Comparison of ENCODE assay signal across 15 cellular contexts in the genomic region with DNA sequence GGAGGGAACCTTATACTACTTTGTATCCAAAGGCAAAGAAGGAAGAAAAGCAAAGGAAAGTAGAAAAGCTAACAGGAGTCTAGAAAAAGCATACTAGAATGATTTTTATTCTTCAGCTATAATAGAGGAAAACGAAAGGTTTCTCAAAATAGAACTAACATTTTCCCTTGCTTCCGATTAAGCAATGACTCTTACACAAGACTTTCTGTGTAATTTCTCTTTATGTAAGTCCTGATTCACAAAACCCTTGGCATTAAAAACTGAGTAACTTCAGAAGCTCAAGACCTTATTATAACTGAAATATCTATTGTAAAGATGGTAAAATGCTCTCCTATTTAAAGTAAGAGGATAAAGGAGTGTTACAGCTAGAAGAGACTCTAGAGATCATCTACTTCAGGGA.
DNase-seq lines count a peak whose midpoint lies in the region; TF ChIP-seq lines count a peak whose summit lies in the region.
"Had no signal": no experiment of that assay in that cellular context is flagged by ENCODE, and none has a peak within 500 bp of the region (broad histone marks: within the 10 kb centered on the region; RNA-seq: fewer than 3 reads in every experiment).

No MANE protein-coding gene starts in this region.

- H3K4me2 ChIP-seq in parathyroid adenoma (ENCODE audit: low read length): no peak overlapping the region

- H3K27me3 ChIP-seq in parathyroid adenoma (ENCODE audit: control insufficient read depth, insufficient read depth, low read length): no peaks in the 10 kb centered on the region
- H3K27me3 ChIP-seq: testis had no signal

- peak overlapping the region; percentile 53 for H3K27ac ChIP-seq in parathyroid adenoma
- H3K27ac ChIP-seq: testis had no signal

- H3K9ac ChIP-seq in parathyroid adenoma: no peak overlapping the region

- CTCF ChIA-PET in HEK293T (lab: Yijun Ruan, JAX): no interaction called here

- POLR2A ChIA-PET in HEK293T (lab: Yijun Ruan, JAX): no interaction called here

- no peaks in the 10 kb centered on the region for H3K79me2 ChIP-seq in parathyroid adenoma

- H3K9me3 ChIP-seq in parathyroid adenoma (ENCODE audit: control insufficient read depth, low read length): no peaks in the 10 kb centered on the region
- H3K9me3 ChIP-seq: testis had no signal

- DNase-seq in AG08396 (ENCODE audit: low spot score): peak; percentile 17
- DNase-seq in NB4 (ENCODE audit: low read depth): peak; percentile 69
- peak; percentile 84 for DNase-seq in fibroblast of gingiva (ENCODE audit: low read depth)
- DNase-seq in amygdala (lab: John Stamatoyannopoulos, UW): no peak
- DNase-seq in NCI-H510A (lab: John Stamatoyannopoulos, UW): no peak
- no peak for DNase-seq in HEK293T (ENCODE audit: extremely low spot score)
- no peak for DNase-seq in NCI-H2107 treated with DMSO at 0.1 percent for 48 hours (lab: John Stamatoyannopoulos, UW; ENCODE audit: unreplicated experiment)
- DNase-seq: activated effector memory CD4-positive, alpha-beta T cell treated with Interleukin-2 at 50 U/mL for 16 hours; GDM1; left colon; NCI-H1417; NCI-H82; stimulated activated CD4-positive, alpha-beta T cell treated with anti-CD3 and anti-CD28 coated beads, Interleukin-4, amount 100 ng/mL, for 24 hours; testis had no signal

- no peak overlapping the region for H2AFZ ChIP-seq in parathyroid adenoma

- TF ChIP-seq CTCF in NB4 (IDR thresholded peaks at IDR 0.05; ENCODE audit: low read depth, low read length): no peak
- no peak for TF ChIP-seq CTCF in parathyroid adenoma (IDR thresholded peaks at IDR 0.05)

- H3K36me3 ChIP-seq in parathyroid adenoma (ENCODE audit: control insufficient read depth, insufficient read depth, low read length): no peaks in the 10 kb centered on the region

- H3K4me1 ChIP-seq in parathyroid adenoma: no peaks in the 10 kb centered on the region
- H3K4me1 ChIP-seq: testis had no signal

- H3K4me3 ChIP-seq in NB4 (ENCODE audit: low read depth, low read length) (no peak overlapping the region), parathyroid adenoma (ENCODE audit: low read depth, low read length) (no peak overlapping the region)
- H3K4me3 ChIP-seq: testis had no signal

- no peak for TF ChIP-seq POLR2A in NB4 (IDR thresholded peaks at IDR 0.05; ENCODE audit: extremely low read depth, insufficient read length)

TF ChIP-seq in HEK293T, 16 proteins besides CTCF, POLR2A, EP300 and RAD21:
- no peak for TF ChIP-seq FOXK2 (IDR thresholded peaks at IDR 0.05)
- TF ChIP-seq ELF4 (IDR thresholded peaks at IDR 0.05): no peak
- no peak for TF ChIP-seq HDGF (IDR thresholded peaks at IDR 0.05; ENCODE audit: borderline replicate concordance)
- no peak for TF ChIP-seq SUZ12 (IDR thresholded peaks at IDR 0.05)
- no peak for TF ChIP-seq FOXM1 (IDR thresholded peaks at IDR 0.05; ENCODE audit: borderline replicate concordance)

Comparison
In these comparisons a context has a peak if more than half of its experiments do, and no peak if none do; other contexts are left out.
1. DNase-seq: peak in AG08396 (single experiment), NB4 (single experiment) and fibroblast of gingiva (single experiment); none in amygdala (0 of 56), NCI-H510A (single experiment), HEK293T (single experiment) and NCI-H2107 treated with DMSO at 0.1 percent for 48 hours (single experiment).